In genomic region chr4:156378053-156378665, GRCh38 we compare ENCODE assay signal across 9 cellular contexts.
DNase-seq lines count a peak whose midpoint lies in the region; ATAC-seq and TF ChIP-seq lines count a peak whose summit lies in the region.
"Had no signal": no experiment of that assay in that cellular context is flagged by ENCODE, and none has a peak within 500 bp of the region (broad histone marks: within the 10 kb centered on the region; RNA-seq: fewer than 3 reads in every experiment).

No MANE protein-coding gene starts in this region.

- no peaks in the 10 kb centered on the region for H3K36me3 ChIP-seq in WERI-Rb-1
- H3K36me3 ChIP-seq: adrenal gland had no signal

- H3K27ac ChIP-seq in 22Rv1 (no peak overlapping the region), WERI-Rb-1 (no peak overlapping the region)
- H3K27ac ChIP-seq: adrenal gland had no signal

- peak; percentile 77 for TF ChIP-seq CTCF in 22Rv1 (IDR thresholded peaks at IDR 0.05)
- peak; percentile 78 for TF ChIP-seq CTCF in WERI-Rb-1 (IDR thresholded peaks at IDR 0.05; ENCODE audit: low read depth, low read length)

- ATAC-seq in GM18868 (IDR thresholded peaks at IDR 0.05; ENCODE audit: unreplicated experiment), result peak; percentile 93

- H3K27me3 ChIP-seq in WERI-Rb-1 (ENCODE audit: insufficient read depth, low read depth, severe bottlenecking), result no peaks in the 10 kb centered on the region
- H3K27me3 ChIP-seq: adrenal gland had no signal

- DNase-seq in HT-29 (ENCODE audit: low spot score), result peak; percentile 32
- DNase-seq in WERI-Rb-1, result peak; percentile 59
- peak; percentile 8 to 43 for DNase-seq in lung microvascular endothelial cell (ENCODE audit: low read depth in 2 of 2)
- DNase-seq in activated CD4-positive, alpha-beta T cell treated with anti-CD3 and anti-CD28 coated beads for 48 hours, result no peak
- DNase-seq in activated CD8-positive, alpha-beta memory T cell treated with anti-CD3 and anti-CD28 coated beads, Interleukin-2, amount 50 U/mL, for 48 hours, result no peak
- no peak for DNase-seq in activated naive CD4-positive, alpha-beta T cell (lab: John Stamatoyannopoulos, UW)

- no peaks in the 10 kb centered on the region for H3K9me3 ChIP-seq in WERI-Rb-1 (ENCODE audit: severe bottlenecking)
- H3K9me3 ChIP-seq: adrenal gland had no signal

- no peak overlapping the region for H3K4me3 ChIP-seq in WERI-Rb-1 (ENCODE audit: low read depth, low read length)
- H3K4me3 ChIP-seq: adrenal gland had no signal

Comparison
In these comparisons a context has a peak if more than half of its experiments do, and no peak if none do; other contexts are left out.
1. DNase-seq: peak in HT-29 (single experiment), WERI-Rb-1 (single experiment) and lung microvascular endothelial cell (2 of 2); none in activated CD4-positive, alpha-beta T cell treated with anti-CD3 and anti-CD28 coated beads for 48 hours (single experiment), activated CD8-positive, alpha-beta memory T cell treated with anti-CD3 and anti-CD28 coated beads, Interleukin-2, amount 50 U/mL, for 48 hours (single experiment) and activated naive CD4-positive, alpha-beta T cell (0 of 4).